ENCODE assay signal across 22 cellular contexts in genomic region chr4:162457071-162457865, GRCh38.
DNase-seq lines count a peak whose midpoint lies in the region; ATAC-seq and TF ChIP-seq lines count a peak whose summit lies in the region.
"Had no signal": no experiment of that assay in that cellular context is flagged by ENCODE, and none has a peak within 500 bp of the region (broad histone marks: within the 10 kb centered on the region; RNA-seq: fewer than 3 reads in every experiment).

No MANE protein-coding gene starts in this region.

- TF ChIP-seq CTCF in C4-2B (conservative IDR thresholded peaks at IDR 0.05) (peak; percentile 24), RWPE1 (conservative IDR thresholded peaks at IDR 0.05; ENCODE audit: low read depth) (no peak), epithelial cell of esophagus (IDR thresholded peaks at IDR 0.05; ENCODE audit: insufficient read depth, low read depth, low read length, missing control alignments) (no peak), foreskin fibroblast (IDR thresholded peaks at IDR 0.05; ENCODE audit: low read depth, low read length) (no peak)

- no peaks in the 10 kb centered on the region for H3K36me3 Mint-ChIP-seq in stimulated activated memory B cell treated with anti-CD40 and anti-IgM and Interleukin-4, amounts not matched to agents 10 μg/mL and 1 μg/mL and 100 μg/mL, for 72 hours
- H3K36me3 Mint-ChIP-seq: CD14-positive monocyte had no signal

- CTCF ChIA-PET in RWPE1 (lab: Yijun Ruan, JAX): interaction anchor here (0.7 kb wide), 1 partner anchor 951 kb away, joined by 3 read pairs; no protein-coding TSS in a partner anchor

- H3K27me3 Mint-ChIP-seq in stimulated activated memory B cell treated with anti-CD40 and anti-IgM and Interleukin-4, amounts not matched to agents 10 μg/mL and 1 μg/mL and 100 μg/mL, for 72 hours: no peaks in the 10 kb centered on the region

- H3K4me3 Mint-ChIP-seq in stimulated activated memory B cell treated with anti-CD40 and anti-IgM and Interleukin-4, amounts not matched to agents 10 μg/mL and 1 μg/mL and 100 μg/mL, for 72 hours: no peak overlapping the region
- H3K4me3 Mint-ChIP-seq: CD14-positive monocyte had no signal

- H3K4me3 ChIP-seq in epithelial cell of esophagus (ENCODE audit: low read length) (no peak overlapping the region), foreskin fibroblast (ENCODE audit: low read depth in 1 of 2, low read length in 2 of 2) (no peak overlapping the region)
- H3K4me3 ChIP-seq: GM12878, Peyer's patch had no signal

- H3K9me3 Mint-ChIP-seq in stimulated activated memory B cell treated with anti-CD40 and anti-IgM and Interleukin-4, amounts not matched to agents 10 μg/mL and 1 μg/mL and 100 μg/mL, for 72 hours: peaks cover 2% of the 10 kb centered on the region

- H3K27ac ChIP-seq in C4-2B (no peak overlapping the region), RWPE1 (no peak overlapping the region)
- H3K27ac ChIP-seq: Peyer's patch had no signal

- POLR2A ChIA-PET in RWPE1 (lab: Yijun Ruan, JAX; ENCODE audit: low non-redundant PET): no interaction called here

- H3K4me1 Mint-ChIP-seq in stimulated activated memory B cell treated with anti-CD40 and anti-IgM and Interleukin-4, amounts not matched to agents 10 μg/mL and 1 μg/mL and 100 μg/mL, for 72 hours: no peaks in the 10 kb centered on the region
- H3K4me1 Mint-ChIP-seq: CD14-positive monocyte had no signal

- no peak overlapping the region for H3K27ac Mint-ChIP-seq in stimulated activated memory B cell treated with anti-CD40 and anti-IgM and Interleukin-4, amounts not matched to agents 10 μg/mL and 1 μg/mL and 100 μg/mL, for 72 hours
- H3K27ac Mint-ChIP-seq: CD14-positive monocyte had no signal

- no peak for ATAC-seq in stimulated activated memory B cell treated with anti-CD40 and anti-IgM and Interleukin-4, amounts not matched to agents 10 μg/mL and 1 μg/mL and 100 μg/mL, for 72 hours
- ATAC-seq in GM18861 (IDR thresholded peaks at IDR 0.05; ENCODE audit: unreplicated experiment): no peak
- ATAC-seq: GM12878, HepG2 had no signal

- DNase-seq in ELR (ENCODE audit: low read depth): peak; percentile 9
- DNase-seq in RWPE1 (ENCODE audit: low spot score): peak; percentile 17
- DNase-seq in epithelial cell of esophagus (ENCODE audit: low read depth): peak; percentile 90
- DNase-seq in foreskin fibroblast: no peak
- no peak for DNase-seq in kidney tubule cell (ENCODE audit: low spot score)
- DNase-seq: AML-193, DMS 273 treated with DMSO at 0.1 percent for 48 hours, GF-D8, KBM-7, MV-4-11, NCI-H1694 treated with DMSO at 0.1 percent for 48 hours, NCI-H345, NCI-H524 treated with DMSO at 0.1 percent for 48 hours, Peyer's patch, SHP77 treated with DMSO at 0.1 percent for 48 hours, SK-N-SH had no signal

Comparison
In these comparisons a context has a peak if more than half of its experiments do, and no peak if none do; other contexts are left out.
1. DNase-seq: peak in ELR (single experiment), RWPE1 (single experiment) and epithelial cell of esophagus (single experiment); none in foreskin fibroblast (0 of 2) and kidney tubule cell (single experiment).